10 cellular contexts compared by ENCODE assay signal in genomic region chr19:42852821-42853220, GRCh38. TPM values are rescaled to one million over a fixed set of nuclear protein-coding genes. Genes with fewer than 3 reads are reported as not detected.
A peak's percentile ranks its signal among the peaks of the same experiment; 100 is the strongest.
DNase-seq lines count a peak whose midpoint lies in the region; ATAC-seq, FAIRE-seq and TF ChIP-seq lines count a peak whose summit lies in the region.
"Not testable (repeated sequence)": the region's sequence is repeated elsewhere in the genome, so short reads cannot be mapped to it uniquely, and the experiment has no call there.
"Had no signal": no experiment of that assay in that cellular context is flagged by ENCODE, and none has a peak within 500 bp of the region (broad histone marks: within the 10 kb centered on the region; RNA-seq: fewer than 3 reads in every experiment).

No MANE protein-coding gene starts in this region.

- H3K27me3 ChIP-seq in SJSA1 (replicated peaks); breast epithelium; esophagus squamous epithelium; skeletal muscle satellite cell (ENCODE audit: control insufficient read depth, insufficient read depth, low read length): not testable (repeated sequence)

- H3K9me3 ChIP-seq in A549; SJSA1 (replicated peaks); breast epithelium; esophagus squamous epithelium; skeletal muscle satellite cell (replicated peaks; ENCODE audit: low read length): not testable (repeated sequence)

- TF ChIP-seq POLR2A in A549 (IDR thresholded peaks at IDR 0.05; ENCODE audit: low read length); breast epithelium (IDR thresholded peaks at IDR 0.05); esophagus squamous epithelium (IDR thresholded peaks at IDR 0.05): not testable (repeated sequence)

- H3K4me3 ChIP-seq in A549; SJSA1; breast epithelium; esophagus squamous epithelium; skeletal muscle satellite cell (ENCODE audit: low read length): not testable (repeated sequence)

- DNase-seq in A549 (ENCODE audit: low read depth in 1 of 2, low spot score in 1 of 2); SJSA1 (ENCODE audit: low read depth in 1 of 2, low spot score in 2 of 2); breast epithelium (ENCODE audit: low spot score in 2 of 2); esophagus squamous epithelium (lab: John Stamatoyannopoulos, UW): not testable (repeated sequence)
- DNase-seq in EL, result peak; percentile 33
- DNase-seq in LHCN-M2 (ENCODE audit: low read depth), result peak; percentile 46
- DNase-seq in kidney tubule cell (ENCODE audit: low spot score), result peak; percentile 81

- peak overlapping the region; percentile 51 for H3K9ac ChIP-seq in skeletal muscle satellite cell (ENCODE audit: low read depth, low read length)

- TF ChIP-seq RAD21 in A549 (conservative IDR thresholded peaks at IDR 0.05 in 1 of 2, IDR thresholded peaks at IDR 0.05 in 1 of 2), result not testable (repeated sequence)

- peaks cover 41% of the 10 kb centered on the region for H3K4me1 ChIP-seq in A549
- peaks cover 32% of the 10 kb centered on the region for H3K4me1 ChIP-seq in SJSA1 (replicated peaks)
- H3K4me1 ChIP-seq in breast epithelium, result not testable (repeated sequence)
- peaks cover 0 to 26% (median 5%) of the 10 kb centered on the region in 3 donors for H3K4me1 ChIP-seq in esophagus squamous epithelium
- peaks cover 40% of the 10 kb centered on the region for H3K4me1 ChIP-seq in skeletal muscle satellite cell (ENCODE audit: control insufficient read depth, insufficient read depth, low read length)

- not testable (repeated sequence) for H3K36me3 ChIP-seq in SJSA1; breast epithelium; esophagus squamous epithelium; skeletal muscle satellite cell (ENCODE audit: insufficient read depth, low read length)

- POLR2A ChIA-PET in A549 (lab: Yijun Ruan, JAX), result not testable (repeated sequence)

- peak overlapping the region; percentile 87 to 94 for H3K27ac ChIP-seq in A549
- 0 out of 2 replicates have a peak overlapping the region, but pooled peaks have one; percentile 100 for H3K27ac ChIP-seq in SJSA1
- H3K27ac ChIP-seq in breast epithelium, result peak overlapping the region; percentile 79 to 80
- H3K27ac ChIP-seq in esophagus squamous epithelium, result peak overlapping the region in 3 of 4 donors; percentile 21 to 72 (median 62)

- not testable (repeated sequence) for ATAC-seq in A549

- TF ChIP-seq EP300 in A549 (IDR thresholded peaks at IDR 0.05), result not testable (repeated sequence)

- H3K4me2 ChIP-seq in A549; skeletal muscle satellite cell (ENCODE audit: low read length): not testable (repeated sequence)

- TF ChIP-seq CTCF in A549 (IDR thresholded peaks at IDR 0.05); breast epithelium (IDR thresholded peaks at IDR 0.05); esophagus squamous epithelium (IDR thresholded peaks at IDR 0.05): not testable (repeated sequence)

- CTCF ChIA-PET in A549 (lab: Yijun Ruan, JAX), result interaction anchor here (0.6 to 2.6 kb wide), 5 partner anchors 21 to 91 kb away, joined by 3 to 8 read pairs (median 5); no protein-coding TSS in a partner anchor

- FAIRE-seq in A549 (lab: Jason Lieb, UNC), result not testable (repeated sequence)

- intact Hi-C loops in breast epithelium (cut with DNase I; ENCODE audit: low total_unique reads); esophagus squamous epithelium (cut with DNase I): not testable (repeated sequence)

RNA-seq across cellular contexts. Expression of gene PSG1, which starts 26.7 kb away (rescaled TPM):
- 0.16 and 0.22 TPM in 2 replicates for polyA plus RNA-seq in A549 (2011; rRNA removed)
- polyA plus RNA-seq in A549 (2012; cell fraction: cytosol; rRNA removed), result 0.16 and 0.26 TPM in 2 replicates
- polyA plus RNA-seq in A549 (2012; cell fraction: nucleus; rRNA removed), result 0.32 and 0.43 TPM in 2 replicates
- 0.28 to 0.41 TPM (median 0.30 TPM) in 3 replicates for polyA plus RNA-seq in A549 (2017; fragmentation: RNase III; extraction: RNeasy Plus Mini Kit Qiagen cat#74134 plus additional on column Dnase treatment)
- 0.10 and 0.12 TPM in 2 replicates for polyA minus RNA-seq in A549 (2011; rRNA and poly(A)+ RNA removed)
- 0.13 and 1.4 TPM in 2 replicates for total RNA-seq in LHCN-M2 (2014; rRNA removed)
- polyA plus RNA-seq in LHCN-M2 (2012), result 1.1 TPM
- 0.05 TPM in 1 of 2 replicates, not detected in the other for total RNA-seq in SJSA1 (2014; rRNA removed; shearing (Covaris generic))
- total RNA-seq in breast epithelium, result not detected
- not detected for total RNA-seq in esophagus squamous epithelium
- 0.22 and 1.5 TPM in 2 replicates for total RNA-seq in skeletal muscle satellite cell (2012; rRNA removed)
- total RNA-seq: H7 had no signal
- polyA plus RNA-seq: CD14-positive monocyte had no signal
